ENCODE assay signal across 7 cellular contexts in genomic region chr14:93042968-93043940, GRCh38.
DNase-seq lines count a peak whose midpoint lies in the region; TF ChIP-seq lines count a peak whose summit lies in the region.

No MANE protein-coding gene starts in this region.

- H3K27me3 Mint-ChIP-seq in activated T-helper 2 cell treated with anti-CD3 and anti-CD28 coated beads, Interferon-gamma antibody, Interleukin-2, Interleukin-4, amounts not matched to agents 10 μg/mL and 5 μg/mL and 100 μg/mL, durations not matched to agents 14 hours and 24 hours and 36 hours (ENCODE audit: low read depth) = no peaks in the 10 kb centered on the region

- peaks cover 51% of the 10 kb centered on the region for H3K79me2 ChIP-seq in hepatocyte

- intact Hi-C loops in activated T-helper 2 cell treated with anti-CD3 and anti-CD28 coated beads, Interferon-gamma antibody, Interleukin-2, Interleukin-4, amounts not matched to agents 10 μg/mL and 5 μg/mL and 100 μg/mL, durations not matched to agents 14 hours and 24 hours and 36 hours (cut with micrococcal nuclease) = no loop called here

- no peaks in the 10 kb centered on the region for H4K20me1 ChIP-seq in hepatocyte (ENCODE audit: insufficient read depth, poor library complexity, severe bottlenecking)

- no peak overlapping the region for H3K4me3 ChIP-seq in hepatocyte
- no peak overlapping the region for H3K4me3 ChIP-seq in tibial nerve

- H3K27ac Mint-ChIP-seq in activated T-helper 2 cell treated with anti-CD3 and anti-CD28 coated beads, Interferon-gamma antibody, Interleukin-2, Interleukin-4, amounts not matched to agents 10 μg/mL and 5 μg/mL and 100 μg/mL, durations not matched to agents 14 hours and 24 hours and 36 hours = peak overlapping the region; percentile 15

- no peaks in the 10 kb centered on the region for H3K9me2 ChIP-seq in hepatocyte (replicated peaks; ENCODE audit: insufficient read depth)

- TF ChIP-seq POLR2A in tibial nerve (IDR thresholded peaks at IDR 0.05) = no peak

- peak; percentile 50 for DNase-seq in HK-2 (ENCODE audit: unreplicated experiment)
- no peak for DNase-seq in activated T-helper 2 cell treated with anti-CD3 and anti-CD28 coated beads, Interferon-gamma antibody, Interleukin-2, Interleukin-4, amounts not matched to agents 10 μg/mL and 5 μg/mL and 100 μg/mL, durations not matched to agents 14 hours and 24 hours and 36 hours (ENCODE audit: low spot score)
- peak; percentile 90 for DNase-seq in hepatocyte (ENCODE audit: low spot score)
- no peak for DNase-seq in tibial nerve (ENCODE audit: low spot score in 2 of 2)
- no peak for DNase-seq in GM19240 (ENCODE audit: insufficient read length, low spot score)
- DNase-seq in NCI-H446 treated with DMSO at 0.1 percent for 48 hours (lab: John Stamatoyannopoulos, UW) = no peak
- DNase-seq in NOMO-1 (lab: John Stamatoyannopoulos, UW; ENCODE audit: unreplicated experiment in 2 of 2) = no peak

- H3K36me3 Mint-ChIP-seq in activated T-helper 2 cell treated with anti-CD3 and anti-CD28 coated beads, Interferon-gamma antibody, Interleukin-2, Interleukin-4, amounts not matched to agents 10 μg/mL and 5 μg/mL and 100 μg/mL, durations not matched to agents 14 hours and 24 hours and 36 hours (ENCODE audit: low read depth) = no peaks in the 10 kb centered on the region

- WGBS in hepatocyte (ENCODE audit: low lambda C conversion rate, missing lambda C conversion rate) = 61% methylated on average over 13 of the region's 13 CpGs
- WGBS in tibial nerve, 2 donors = 65% methylated on average over 12 to 13 of the region's 13 CpGs

- no peaks in the 10 kb centered on the region for H3K9me3 Mint-ChIP-seq in activated T-helper 2 cell treated with anti-CD3 and anti-CD28 coated beads, Interferon-gamma antibody, Interleukin-2, Interleukin-4, amounts not matched to agents 10 μg/mL and 5 μg/mL and 100 μg/mL, durations not matched to agents 14 hours and 24 hours and 36 hours

- H3K27ac ChIP-seq in hepatocyte = peak overlapping the region; percentile 99
- H3K27ac ChIP-seq in tibial nerve = peak overlapping the region; percentile 32 to 95 (median 88)

- no peaks in the 10 kb centered on the region for H3K36me3 ChIP-seq in hepatocyte (replicated peaks; ENCODE audit: insufficient read depth, low read depth)
- H3K36me3 ChIP-seq in tibial nerve = no peaks in the 10 kb centered on the region

- TF ChIP-seq EP300 in tibial nerve (IDR thresholded peaks at IDR 0.05) = peak in 1 of 2 donors; percentile 56

- H2AFZ ChIP-seq in hepatocyte = no peak overlapping the region

- H3K27me3 ChIP-seq in hepatocyte = no peaks in the 10 kb centered on the region
- no peaks in the 10 kb centered on the region for H3K27me3 ChIP-seq in tibial nerve

- H3K4me1 Mint-ChIP-seq in activated T-helper 2 cell treated with anti-CD3 and anti-CD28 coated beads, Interferon-gamma antibody, Interleukin-2, Interleukin-4, amounts not matched to agents 10 μg/mL and 5 μg/mL and 100 μg/mL, durations not matched to agents 14 hours and 24 hours and 36 hours (ENCODE audit: low read depth) = peaks cover 15% of the 10 kb centered on the region

- no peak for TF ChIP-seq CTCF in hepatocyte (IDR thresholded peaks at IDR 0.05; ENCODE audit: poor library complexity)
- TF ChIP-seq CTCF in tibial nerve (IDR thresholded peaks at IDR 0.05) = no peak

- H3K9me3 ChIP-seq in hepatocyte (ENCODE audit: low read depth) (no peaks in the 10 kb centered on the region), tibial nerve (no peaks in the 10 kb centered on the region)

- H3K4me1 ChIP-seq in hepatocyte (ENCODE audit: insufficient read depth) (peaks cover 73% of the 10 kb centered on the region), tibial nerve (peaks cover 0 to 100% (median 78%) of the 10 kb centered on the region in 4 donors)

- no peak overlapping the region for H3K4me3 Mint-ChIP-seq in activated T-helper 2 cell treated with anti-CD3 and anti-CD28 coated beads, Interferon-gamma antibody, Interleukin-2, Interleukin-4, amounts not matched to agents 10 μg/mL and 5 μg/mL and 100 μg/mL, durations not matched to agents 14 hours and 24 hours and 36 hours (ENCODE audit: low read depth)

- H3K4me2 ChIP-seq in hepatocyte = peak overlapping the region; percentile 45

Comparison
In these comparisons a context has a peak if more than half of its experiments do, and no peak if none do; other contexts are left out.
1. DNase-seq: peak in HK-2 (single experiment) and hepatocyte (single experiment); none in activated T-helper 2 cell treated with anti-CD3 and anti-CD28 coated beads, Interferon-gamma antibody, Interleukin-2, Interleukin-4, amounts not matched to agents 10 μg/mL and 5 μg/mL and 100 μg/mL, durations not matched to agents 14 hours and 24 hours and 36 hours (single experiment), tibial nerve (0 of 2), GM19240 (single experiment), NCI-H446 treated with DMSO at 0.1 percent for 48 hours (single experiment) and NOMO-1 (0 of 2).